In the genomic region with DNA sequence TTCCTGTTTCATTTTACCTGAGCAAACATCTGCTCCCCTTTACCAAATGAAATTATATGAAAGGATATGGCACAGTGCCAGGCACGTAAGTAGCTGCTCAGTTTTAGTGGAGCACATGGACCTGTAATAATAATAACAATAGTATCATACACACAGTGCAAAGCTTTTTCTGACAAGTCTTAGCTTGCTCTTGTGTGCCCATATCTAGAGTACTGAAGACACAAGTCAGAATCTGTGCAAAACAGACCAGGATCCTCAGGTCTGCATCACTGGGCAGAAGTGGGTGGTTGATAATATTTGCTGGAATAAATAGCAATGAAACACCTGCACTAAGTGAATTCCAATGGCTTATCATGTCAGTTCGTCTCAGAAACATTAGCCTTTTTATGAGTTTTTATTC, we compare ENCODE assay signal across 15 cellular contexts.
DNase-seq lines count a peak whose midpoint lies in the region; ATAC-seq and TF ChIP-seq lines count a peak whose summit lies in the region.
"Had no signal": no experiment of that assay in that cellular context is flagged by ENCODE, and none has a peak within 500 bp of the region (broad histone marks: within the 10 kb centered on the region; RNA-seq: fewer than 3 reads in every experiment).

No MANE protein-coding gene starts in this region.

- DNase-seq in SHP77 treated with DMSO at 0.1 percent for 48 hours (lab: John Stamatoyannopoulos, UW) (peak; percentile 27), SHP77 (lab: John Stamatoyannopoulos, UW) (no peak), NCI-H69 (lab: John Stamatoyannopoulos, UW) (peak; percentile 31), epithelial cell of esophagus (ENCODE audit: low read depth) (peak; percentile 71), HFFc6 (no peak)
- no peak for DNase-seq in stimulated activated CD8-positive, alpha-beta memory T cell treated with anti-CD3 and anti-CD28 coated beads, Interleukin-4, amount 100 ng/mL, for 48 hours
- DNase-seq: 8988T; Calu3; CD8-positive, alpha-beta T cell; DMS79 treated with DMSO at 0.1 percent for 48 hours; H9 had no signal

- no peak overlapping the region for H3K4me3 ChIP-seq in epithelial cell of esophagus (ENCODE audit: low read length)
- H3K4me3 ChIP-seq: BLaER1 treated with 17β-estradiol and CSF1 and Interleukin-3, amounts not matched to agents 10 nM and 100 nM; GM12878 had no signal

- no peaks in the 10 kb centered on the region; the same call in 1 of the 2 replicates for H3K27me3 Mint-ChIP-seq in HFFc6 (ENCODE audit: insufficient read depth)
- H3K27me3 Mint-ChIP-seq: B cell had no signal

- H3K9me3 Mint-ChIP-seq in HFFc6: no peaks in the 10 kb centered on the region
- H3K9me3 Mint-ChIP-seq: CD8-positive, alpha-beta T cell had no signal

- no peak overlapping the region for H3K4me3 Mint-ChIP-seq in HFFc6
- H3K4me3 Mint-ChIP-seq: B cell; CD8-positive, alpha-beta T cell; H9 had no signal

- no peaks in the 10 kb centered on the region for H3K36me3 Mint-ChIP-seq in HFFc6 (ENCODE audit: low read depth)
- H3K36me3 Mint-ChIP-seq: CD8-positive, alpha-beta T cell had no signal

- no peak for ATAC-seq in GM21576 (IDR thresholded peaks at IDR 0.05; ENCODE audit: unreplicated experiment)
- ATAC-seq: CD8-positive, alpha-beta T cell; GM12878 had no signal

- TF ChIP-seq CTCF in epithelial cell of esophagus (IDR thresholded peaks at IDR 0.05; ENCODE audit: insufficient read depth, low read depth, low read length, missing control alignments) (no peak), HFFc6 (IDR thresholded peaks at IDR 0.05) (no peak)

- peaks cover 27% of the 10 kb centered on the region for H3K4me1 Mint-ChIP-seq in HFFc6 (ENCODE audit: low read depth)

- no peak overlapping the region for H3K27ac Mint-ChIP-seq in HFFc6
- H3K27ac Mint-ChIP-seq: B cell; CD8-positive, alpha-beta T cell; H9 had no signal

Comparison
In these comparisons a context has a peak if more than half of its experiments do, and no peak if none do; other contexts are left out.
1. DNase-seq: peak in SHP77 treated with DMSO at 0.1 percent for 48 hours (single experiment), NCI-H69 (single experiment) and epithelial cell of esophagus (single experiment); none in SHP77 (0 of 2), stimulated activated CD8-positive, alpha-beta memory T cell treated with anti-CD3 and anti-CD28 coated beads, Interleukin-4, amount 100 ng/mL, for 48 hours (single experiment) and HFFc6 (single experiment).